18 cellular contexts compared by ENCODE assay signal in genomic region chr5:33072700-33073099, GRCh38.
A peak's percentile ranks its signal among the peaks of the same experiment; 100 is the strongest.
DNase-seq lines count a peak whose midpoint lies in the region; ATAC-seq, FAIRE-seq and TF ChIP-seq lines count a peak whose summit lies in the region.
"Had no signal": no experiment of that assay in that cellular context is flagged by ENCODE, and none has a peak within 500 bp of the region (broad histone marks: within the 10 kb centered on the region; RNA-seq: fewer than 3 reads in every experiment).

No MANE protein-coding gene starts in this region.

- H3K9me1 ChIP-seq in IMR-90 (ENCODE audit: insufficient read depth, low read length): peaks cover 9% of the 10 kb centered on the region; the same call in 1 of the 2 replicates

- ATAC-seq in IMR-90 (ENCODE audit: low read depth) (no peak), GM21786 (IDR thresholded peaks at IDR 0.05; ENCODE audit: unreplicated experiment) (no peak)
- ATAC-seq: A549, K562 had no signal

- H3K4ac ChIP-seq in IMR-90 (ENCODE audit: low read depth, low read length): peak overlapping the region; percentile 72; the same call in 1 of the 2 replicates

- no peak overlapping the region for H2AK9ac ChIP-seq in IMR-90 (replicated peaks; ENCODE audit: low read depth, low read length, poor library complexity)

- H4K8ac ChIP-seq in IMR-90 (ENCODE audit: low read depth in 2 of 2, low read length in 2 of 2): peak overlapping the region; percentile 21 to 64; a peak in 2 of 4 replicates

- H3K9me2 ChIP-seq in GM23248 (ENCODE audit: insufficient read depth): no peaks in the 10 kb centered on the region

- peak overlapping the region; percentile 89 for H2BK20ac ChIP-seq in IMR-90 (ENCODE audit: low read depth, low read length)

- H3K9ac ChIP-seq in GM23248: no peak overlapping the region
- H3K9ac ChIP-seq in IMR-90 (ENCODE audit: low read depth, low read length): no peak overlapping the region

- H2BK15ac ChIP-seq in IMR-90 (ENCODE audit: low read depth, low read length): peak overlapping the region; percentile 34; the same call in 2 of the 3 replicates

- H4K20me1 ChIP-seq in GM23248 (ENCODE audit: insufficient read depth): no peaks in the 10 kb centered on the region
- H4K20me1 ChIP-seq in IMR-90 (ENCODE audit: insufficient read depth, low read length): no peaks in the 10 kb centered on the region

- no peak overlapping the region for H3K27ac ChIP-seq in GM23248
- peak overlapping the region; percentile 92; the same call in 1 of the 2 replicates for H3K27ac ChIP-seq in IMR-90 (ENCODE audit: insufficient read depth, low read length)
- H3K27ac ChIP-seq in epithelial cell of prostate: peak overlapping the region; percentile 57
- H3K27ac ChIP-seq: A549, C4-2B, HL-60 had no signal

- H3K9me3 ChIP-seq in GM23248 (ENCODE audit: low read depth) (no peaks in the 10 kb centered on the region), IMR-90 (ENCODE audit: control insufficient read depth, insufficient read depth, low read length) (no peaks in the 10 kb centered on the region; the same call in 1 of the 2 replicates)
- H3K9me3 ChIP-seq: A549, Caco-2, HAP-1 had no signal

- H2BK5ac ChIP-seq in IMR-90 (ENCODE audit: low read depth, low read length, poor library complexity, severe bottlenecking): peak overlapping the region; percentile 94

- H3K27me3 ChIP-seq in GM23248 (replicated peaks; ENCODE audit: insufficient read depth) (no peaks in the 10 kb centered on the region), IMR-90 (ENCODE audit: control insufficient read depth, insufficient read depth, low read length) (no peaks in the 10 kb centered on the region), H7 (ENCODE audit: control insufficient read depth, insufficient read depth, low read length) (no peaks in the 10 kb centered on the region)

- in situ Hi-C loops in GM23248 (cut with MboI): no loop called here
- in situ Hi-C loops in IMR-90 (cut with MboI; ENCODE audit: low sequenced_read_pairs): no loop called here

- dilution Hi-C loops in IMR-90 (cut with HindIII; ENCODE audit: low sequenced_read_pairs, unreplicated experiment): no loop called here

- TF ChIP-seq POLR2A in IMR-90 (IDR thresholded peaks at IDR 0.05; ENCODE audit: low read depth, low read length) (no peak), GM12892 (IDR thresholded peaks at IDR 0.05; ENCODE audit: low read depth, low read length) (no peak)

- intact Hi-C loops in IMR-90 (cut with micrococcal nuclease): loop anchor here (5.0 kb wide), 1 partner anchor 360 kb away; the partner anchor contains the start of gene NPR3

- H3K36me3 ChIP-seq in GM23248 (ENCODE audit: low read depth) (no peaks in the 10 kb centered on the region), IMR-90 (ENCODE audit: control insufficient read depth, insufficient read depth, low read length) (no peaks in the 10 kb centered on the region), H7 (replicated peaks; ENCODE audit: control insufficient read depth, insufficient read depth, low read length) (no peaks in the 10 kb centered on the region)
- H3K36me3 ChIP-seq: HAP-1 had no signal

- peak overlapping the region; percentile 98 for H3K18ac ChIP-seq in IMR-90 (ENCODE audit: low read depth, low read length)

- H3K4me2 ChIP-seq in GM23248 (ENCODE audit: unreplicated experiment) (no peak overlapping the region), IMR-90 (ENCODE audit: low read depth, low read length) (no peak overlapping the region)
- H3K4me2 ChIP-seq: A549 had no signal

- peak overlapping the region; percentile 98 for H4K5ac ChIP-seq in IMR-90 (ENCODE audit: low read depth, low read length)

- peaks cover 65% of the 10 kb centered on the region for H3K4me1 ChIP-seq in GM23248 (ENCODE audit: insufficient read depth)
- H3K4me1 ChIP-seq in IMR-90 (ENCODE audit: control insufficient read depth, insufficient read depth, low read length): peaks cover 17% of the 10 kb centered on the region
- H3K4me1 ChIP-seq: Caco-2, HAP-1 had no signal

- CTCF ChIA-PET in IMR-90 (lab: Yijun Ruan, JAX): no interaction called here

- H3K79me2 ChIP-seq in GM23248 (ENCODE audit: insufficient read depth): no peaks in the 10 kb centered on the region

- no peaks in the 10 kb centered on the region for H3K79me1 ChIP-seq in IMR-90 (ENCODE audit: low read depth in 1 of 2, low read length in 2 of 2)

- 81 to 86% methylated on average over 3 of the region's 3 CpGs for WGBS in GM23248 (ENCODE audit: low coverage in 1 of 2, low lambda C conversion rate in 2 of 2, missing lambda C conversion rate in 2 of 2), 2 experiments
- no CpG with 5 or more reads among the region's 3 CpGs for WGBS in IMR-90 (ENCODE audit: extremely low coverage in 2 of 2, insufficient read length in 1 of 2), 2 experiments

- FAIRE-seq in GM12892 (lab: Jason Lieb, UNC): no peak
- FAIRE-seq: A549, D721Med, H1, K562 had no signal

- 0 out of 2 replicates have a peak overlapping the region, but pooled peaks have one; percentile 80 for H3K23ac ChIP-seq in IMR-90 (ENCODE audit: low read depth, low read length)

- no TSS peak for BruUV-seq in IMR-90 (replicated peaks; lab: Mats Ljungman, UMichigan)

- TF ChIP-seq CTCF in IMR-90 (conservative IDR thresholded peaks at IDR 0.05; ENCODE audit: low read depth, low read length): no peak
- TF ChIP-seq CTCF in fibroblast of the aortic adventitia (IDR thresholded peaks at IDR 0.05; ENCODE audit: insufficient read depth, low read length): no peak

- TF ChIP-seq RAD21 in IMR-90 (IDR thresholded peaks at IDR 0.05; ENCODE audit: low read length): no peak

- H4K91ac ChIP-seq in IMR-90 (ENCODE audit: insufficient read depth, low read depth, low read length): peak overlapping the region; percentile 82

- H3K4me3 ChIP-seq in GM23248 (no peak overlapping the region), IMR-90 (ENCODE audit: insufficient read depth, low read depth, low read length) (no peak overlapping the region), fibroblast of the aortic adventitia (ENCODE audit: low read depth, low read length) (no peak overlapping the region), H7 (ENCODE audit: insufficient read depth, low read depth, low read length) (no peak overlapping the region)
- H3K4me3 ChIP-seq: A549, HAP-1, K562 had no signal

- DNase-seq in GM23248 (peak; percentile 24), IMR-90 (peak; percentile 46), epithelial cell of prostate (ENCODE audit: low read depth, low spot score) (no peak), fibroblast of the aortic adventitia (ENCODE audit: low read depth) (peak; percentile 35), GM12892 (ENCODE audit: insufficient read length) (no peak), H7 (no peak)
- DNase-seq: AML-193; Caco-2; CD4-positive, alpha-beta T cell; GDM1 had no signal

- H3K56ac ChIP-seq in IMR-90 (ENCODE audit: extremely low read depth, insufficient read depth, low read length): no peak overlapping the region

- H3K14ac ChIP-seq in IMR-90 (replicated peaks; ENCODE audit: low read depth, low read length): peak overlapping the region; percentile 17; the same call in 1 of the 2 replicates

- H2AFZ ChIP-seq in GM23248 (no peak overlapping the region), IMR-90 (replicated peaks; ENCODE audit: low read length, poor library complexity) (no peak overlapping the region)

- peak overlapping the region; percentile 14; the same call in 1 of the 2 replicates for H2AK5ac ChIP-seq in IMR-90 (ENCODE audit: low read depth, low read length)

- peak overlapping the region; percentile 89 for H2BK120ac ChIP-seq in IMR-90 (ENCODE audit: low read depth, low read length)

- POLR2A ChIA-PET in IMR-90 (lab: Charles Lee; ENCODE audit: unreplicated experiment): no interaction called here

- peaks cover 30% of the 10 kb centered on the region for H3F3A ChIP-seq in GM23248 (ENCODE audit: insufficient read depth)

TF ChIP-seq in IMR-90, 13 proteins besides CTCF, POLR2A, EP300 and RAD21:
- TF ChIP-seq CEBPB (IDR thresholded peaks at IDR 0.05; ENCODE audit: low read depth, low read length): no peak
- TF ChIP-seq, protein P1, sequence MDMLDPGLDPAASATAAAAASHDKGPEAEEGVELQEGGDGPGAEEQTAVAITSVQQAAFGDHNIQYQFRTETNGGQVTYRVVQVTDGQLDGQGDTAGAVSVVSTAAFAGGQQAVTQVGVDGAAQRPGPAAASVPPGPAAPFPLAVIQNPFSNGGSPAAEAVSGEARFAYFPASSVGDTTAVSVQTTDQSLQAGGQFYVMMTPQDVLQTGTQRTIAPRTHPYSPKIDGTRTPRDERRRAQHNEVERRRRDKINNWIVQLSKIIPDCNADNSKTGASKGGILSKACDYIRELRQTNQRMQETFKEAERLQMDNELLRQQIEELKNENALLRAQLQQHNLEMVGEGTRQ (IDR thresholded peaks at IDR 0.05; ENCODE audit: low read depth, low read length): no peak
- TF ChIP-seq SMC3 (IDR thresholded peaks at IDR 0.05; ENCODE audit: low read depth, low read length): no peak
- TF ChIP-seq RFX5 (IDR thresholded peaks at IDR 0.05; ENCODE audit: low read depth, low read length): no peak
- no peak for TF ChIP-seq BHLHE40 (IDR thresholded peaks at IDR 0.05; ENCODE audit: low read depth, low read length)
TF ChIP-seq in IMR-90: peak in this region for 0.

Comparison
In these comparisons a context has a peak if more than half of its experiments do, and no peak if none do; other contexts are left out.
1. DNase-seq: peak in GM23248 (single experiment), IMR-90 (single experiment) and fibroblast of the aortic adventitia (single experiment); none in epithelial cell of prostate (single experiment), GM12892 (single experiment) and H7 (single experiment).